ENCODE assay signal across 19 cellular contexts in genomic region chr11:13944801-13945505, GRCh38. TPM values are rescaled to one million over a fixed set of nuclear protein-coding genes. Genes with fewer than 3 reads are reported as not detected.
DNase-seq lines count a peak whose midpoint lies in the region; ATAC-seq and TF ChIP-seq lines count a peak whose summit lies in the region.
"Had no signal": no experiment of that assay in that cellular context is flagged by ENCODE, and none has a peak within 500 bp of the region (broad histone marks: within the 10 kb centered on the region; RNA-seq: fewer than 3 reads in every experiment).

No MANE protein-coding gene starts in this region.

- peaks cover 3% of the 10 kb centered on the region for H3K27me3 Mint-ChIP-seq in GM23338 (ENCODE audit: insufficient read depth, low read depth, poor library complexity)
- peaks cover 11% of the 10 kb centered on the region for H3K27me3 Mint-ChIP-seq in activated naive CD4-positive, alpha-beta T cell treated with anti-CD3 and anti-CD28 coated beads, Interleukin-2, amount 10 ng/mL, durations not matched to agents 7 days and 5 days

- H3K4me1 ChIP-seq in GM23338 (ENCODE audit: insufficient read depth) (no peaks in the 10 kb centered on the region), upper lobe of left lung (no peaks in the 10 kb centered on the region)

- 0 out of 2 replicates have a peak overlapping the region, but pooled peaks have one; percentile 32 for H2AFZ ChIP-seq in GM23338

- no peaks in the 10 kb centered on the region for H3K9me2 ChIP-seq in GM23338 (ENCODE audit: insufficient read depth)

- H3K4me3 ChIP-seq in GM23338, result no peak overlapping the region
- no peak overlapping the region for H3K4me3 ChIP-seq in upper lobe of left lung
- H3K4me3 ChIP-seq: BLaER1 treated with 17β-estradiol and CSF1 and Interleukin-3, amounts not matched to agents 10 nM and 100 nM; SK-N-MC had no signal

- TF ChIP-seq CTCF in GM23338 (conservative IDR thresholded peaks at IDR 0.05; ENCODE audit: low read depth in 2 of 2), result no peak
- TF ChIP-seq CTCF in upper lobe of left lung (IDR thresholded peaks at IDR 0.05), result no peak
- no peak for TF ChIP-seq CTCF in GM10266 (IDR thresholded peaks at IDR 0.05; ENCODE audit: control insufficient read depth, insufficient read depth, low read depth, missing control alignments)

- H3K36me3 ChIP-seq in GM23338 (ENCODE audit: insufficient read depth) (no peaks in the 10 kb centered on the region), upper lobe of left lung (no peaks in the 10 kb centered on the region)
- H3K36me3 ChIP-seq: BLaER1 treated with 17β-estradiol and CSF1 and Interleukin-3, amounts not matched to agents 10 nM and 100 nM had no signal

- ATAC-seq in GM23338 (no peak), upper lobe of left lung (ENCODE audit: low FRiP score in 2 of 2) (no peak)
- ATAC-seq: CD8-positive, alpha-beta T cell had no signal

- TF ChIP-seq POLR2A in upper lobe of left lung (IDR thresholded peaks at IDR 0.05), result no peak

- no peaks in the 10 kb centered on the region for H3K79me2 ChIP-seq in GM23338 (replicated peaks; ENCODE audit: insufficient read depth)

- peaks cover 3% of the 10 kb centered on the region; the same call in 1 of the 3 replicates for H3K4me1 Mint-ChIP-seq in GM23338
- H3K4me1 Mint-ChIP-seq in activated naive CD4-positive, alpha-beta T cell treated with anti-CD3 and anti-CD28 coated beads, Interleukin-2, amount 10 ng/mL, durations not matched to agents 7 days and 5 days, result peaks cover 45% of the 10 kb centered on the region

- DNase-seq in AG08395 (ENCODE audit: low spot score) (peak; percentile 24), GM23338 (ENCODE audit: low spot score) (no peak), islet precursor cell (peak; percentile 37), renal cortical epithelial cell (ENCODE audit: low read depth) (peak; percentile 33), upper lobe of left lung (no peak), GM10266 (ENCODE audit: extremely low spot score) (no peak)
- DNase-seq in activated naive CD4-positive, alpha-beta T cell treated with anti-CD3 and anti-CD28 coated beads, Interleukin-2, amount 10 ng/mL, durations not matched to agents 7 days and 5 days, result no peak
- DNase-seq: CD8-positive, alpha-beta T cell; H7; NCI-H187; NCI-H2107; NCI-H226; NCI-H524 treated with DMSO at 0.1 percent for 48 hours; NK-92 treated with Interleukin-12 subunit alpha and Interleukin-12 subunit beta, amount 100 ng/mL, for 24 hours; OCI-M1; Right ventricle myocardium superior had no signal

- H3K9me3 Mint-ChIP-seq in GM23338, result peaks cover 7% of the 10 kb centered on the region; the same call in 2 of the 3 replicates
- no peaks in the 10 kb centered on the region for H3K9me3 Mint-ChIP-seq in activated naive CD4-positive, alpha-beta T cell treated with anti-CD3 and anti-CD28 coated beads, Interleukin-2, amount 10 ng/mL, durations not matched to agents 7 days and 5 days
- H3K9me3 Mint-ChIP-seq: CD8-positive, alpha-beta T cell had no signal

- no peaks in the 10 kb centered on the region for H3K9me3 ChIP-seq in upper lobe of left lung
- H3K9me3 ChIP-seq: BLaER1 treated with 17β-estradiol and CSF1 and Interleukin-3, amounts not matched to agents 10 nM and 100 nM had no signal

- H3K27ac ChIP-seq in GM23338 (ENCODE audit: low read depth), result no peak overlapping the region
- no peak overlapping the region for H3K27ac ChIP-seq in upper lobe of left lung
- H3K27ac ChIP-seq: BLaER1 treated with 17β-estradiol and CSF1 and Interleukin-3, amounts not matched to agents 10 nM and 100 nM; KMS-11; SK-N-MC had no signal

- H3K27ac Mint-ChIP-seq in GM23338, result no peak overlapping the region
- H3K27ac Mint-ChIP-seq in activated naive CD4-positive, alpha-beta T cell treated with anti-CD3 and anti-CD28 coated beads, Interleukin-2, amount 10 ng/mL, durations not matched to agents 7 days and 5 days, result no peak overlapping the region
- H3K27ac Mint-ChIP-seq: CD8-positive, alpha-beta T cell had no signal

- CTCF ChIA-PET in activated naive CD4-positive, alpha-beta T cell treated with anti-CD3 and anti-CD28 coated beads, Interleukin-2, amount 10 ng/mL, durations not matched to agents 7 days and 5 days (lab: Charles Lee), result interaction anchor here (2.0 kb wide), 1 partner anchor 172 kb away, joined by 6 read pairs; no protein-coding TSS in a partner anchor

- WGBS in upper lobe of left lung, 2 donors, result 73 to 77% methylated on average over 4 of the region's 4 CpGs

- no peak overlapping the region for H3K4me2 ChIP-seq in GM23338
- H3K4me2 ChIP-seq: BLaER1 treated with 17β-estradiol and CSF1 and Interleukin-3, amounts not matched to agents 10 nM and 100 nM; KMS-11 had no signal

- no peak for TF ChIP-seq EP300 in upper lobe of left lung (IDR thresholded peaks at IDR 0.05)

- H3K27me3 ChIP-seq in GM23338 (ENCODE audit: insufficient read depth) (no peaks in the 10 kb centered on the region), upper lobe of left lung (no peaks in the 10 kb centered on the region)
- H3K27me3 ChIP-seq: BLaER1 treated with 17β-estradiol and CSF1 and Interleukin-3, amounts not matched to agents 10 nM and 100 nM had no signal

- no peaks in the 10 kb centered on the region for H4K20me1 ChIP-seq in GM23338 (replicated peaks; ENCODE audit: insufficient read depth)
- H4K20me1 ChIP-seq: BLaER1 treated with 17β-estradiol and CSF1 and Interleukin-3, amounts not matched to agents 10 nM and 100 nM had no signal

- H3F3A ChIP-seq in GM23338 (replicated peaks; ENCODE audit: low read depth), result no peaks in the 10 kb centered on the region

- no peaks in the 10 kb centered on the region for H3K36me3 Mint-ChIP-seq in GM23338 (ENCODE audit: low read depth)
- peaks cover 11% of the 10 kb centered on the region for H3K36me3 Mint-ChIP-seq in activated naive CD4-positive, alpha-beta T cell treated with anti-CD3 and anti-CD28 coated beads, Interleukin-2, amount 10 ng/mL, durations not matched to agents 7 days and 5 days
- H3K36me3 Mint-ChIP-seq: CD8-positive, alpha-beta T cell had no signal

- H3K4me3 Mint-ChIP-seq in GM23338, result no peak overlapping the region
- no peak overlapping the region for H3K4me3 Mint-ChIP-seq in activated naive CD4-positive, alpha-beta T cell treated with anti-CD3 and anti-CD28 coated beads, Interleukin-2, amount 10 ng/mL, durations not matched to agents 7 days and 5 days
- H3K4me3 Mint-ChIP-seq: CD8-positive, alpha-beta T cell had no signal

TF ChIP-seq in GM23338, 12 proteins besides CTCF, POLR2A, EP300 and RAD21:
- TF ChIP-seq ZNF114 (CRISPR knock-in tag; IDR thresholded peaks at IDR 0.05), result no peak
- TF ChIP-seq JUNB (IDR thresholded peaks at IDR 0.05; ENCODE audit: unreplicated experiment), result no peak
- TF ChIP-seq NANOG (IDR thresholded peaks at IDR 0.05; ENCODE audit: borderline replicate concordance), result no peak
- TF ChIP-seq REST (IDR thresholded peaks at IDR 0.05; ENCODE audit: unreplicated experiment), result no peak
- no peak for TF ChIP-seq POLR2AphosphoS5 (IDR thresholded peaks at IDR 0.05; ENCODE audit: low read depth)
- TF ChIP-seq, protein P1, sequence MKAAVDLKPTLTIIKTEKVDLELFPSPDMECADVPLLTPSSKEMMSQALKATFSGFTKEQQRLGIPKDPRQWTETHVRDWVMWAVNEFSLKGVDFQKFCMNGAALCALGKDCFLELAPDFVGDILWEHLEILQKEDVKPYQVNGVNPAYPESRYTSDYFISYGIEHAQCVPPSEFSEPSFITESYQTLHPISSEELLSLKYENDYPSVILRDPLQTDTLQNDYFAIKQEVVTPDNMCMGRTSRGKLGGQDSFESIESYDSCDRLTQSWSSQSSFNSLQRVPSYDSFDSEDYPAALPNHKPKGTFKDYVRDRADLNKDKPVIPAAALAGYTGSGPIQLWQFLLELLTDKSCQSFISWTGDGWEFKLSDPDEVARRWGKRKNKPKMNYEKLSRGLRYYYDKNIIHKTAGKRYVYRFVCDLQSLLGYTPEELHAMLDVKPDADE (IDR thresholded peaks at IDR 0.05), result no peak
- no peak for TF ChIP-seq CREB1 (CRISPR knock-in tag; IDR thresholded peaks at IDR 0.05; ENCODE audit: low read depth)
- no peak for TF ChIP-seq EZH2phosphoT487 (IDR thresholded peaks at IDR 0.05; ENCODE audit: unreplicated experiment)
- no peak for TF ChIP-seq STAT1 (IDR thresholded peaks at IDR 0.05; ENCODE audit: unreplicated experiment)
- TF ChIP-seq ZNF331 (CRISPR knock-in tag; IDR thresholded peaks at IDR 0.05; ENCODE audit: low read depth), result no peak
- TF ChIP-seq EZH2 (IDR thresholded peaks at IDR 0.05; ENCODE audit: low read depth, unreplicated experiment), result no peak

RNA-seq across cellular contexts. Expression of gene SPON1, which starts 17.6 kb away (rescaled TPM):
- 6.4 and 6.9 TPM in 2 replicates for total RNA-seq in GM23338 (2014; rRNA removed; shearing (Covaris generic))
- 2.9 TPM in 2 replicates for polyA plus RNA-seq in GM23338 (2016; fragmentation: Nextera tagmentation; extraction: Ambion mirVana)
- total RNA-seq in renal cortical epithelial cell, result 2.9 and 25.4 TPM in 2 replicates
- total RNA-seq in upper lobe of left lung, result 10 to 100 TPM; 12.6 to 68.9 (median 56.3) TPM

Comparison
In these comparisons a context has a peak if more than half of its experiments do, and no peak if none do; other contexts are left out.
1. DNase-seq: peak in AG08395 (single experiment), islet precursor cell (single experiment) and renal cortical epithelial cell (single experiment); none in GM23338 (single experiment), upper lobe of left lung (0 of 2), activated naive CD4-positive, alpha-beta T cell treated with anti-CD3 and anti-CD28 coated beads, Interleukin-2, amount 10 ng/mL, durations not matched to agents 7 days and 5 days (single experiment) and GM10266 (single experiment).